ENCODE assay signal across 22 cellular contexts in the genomic region with DNA sequence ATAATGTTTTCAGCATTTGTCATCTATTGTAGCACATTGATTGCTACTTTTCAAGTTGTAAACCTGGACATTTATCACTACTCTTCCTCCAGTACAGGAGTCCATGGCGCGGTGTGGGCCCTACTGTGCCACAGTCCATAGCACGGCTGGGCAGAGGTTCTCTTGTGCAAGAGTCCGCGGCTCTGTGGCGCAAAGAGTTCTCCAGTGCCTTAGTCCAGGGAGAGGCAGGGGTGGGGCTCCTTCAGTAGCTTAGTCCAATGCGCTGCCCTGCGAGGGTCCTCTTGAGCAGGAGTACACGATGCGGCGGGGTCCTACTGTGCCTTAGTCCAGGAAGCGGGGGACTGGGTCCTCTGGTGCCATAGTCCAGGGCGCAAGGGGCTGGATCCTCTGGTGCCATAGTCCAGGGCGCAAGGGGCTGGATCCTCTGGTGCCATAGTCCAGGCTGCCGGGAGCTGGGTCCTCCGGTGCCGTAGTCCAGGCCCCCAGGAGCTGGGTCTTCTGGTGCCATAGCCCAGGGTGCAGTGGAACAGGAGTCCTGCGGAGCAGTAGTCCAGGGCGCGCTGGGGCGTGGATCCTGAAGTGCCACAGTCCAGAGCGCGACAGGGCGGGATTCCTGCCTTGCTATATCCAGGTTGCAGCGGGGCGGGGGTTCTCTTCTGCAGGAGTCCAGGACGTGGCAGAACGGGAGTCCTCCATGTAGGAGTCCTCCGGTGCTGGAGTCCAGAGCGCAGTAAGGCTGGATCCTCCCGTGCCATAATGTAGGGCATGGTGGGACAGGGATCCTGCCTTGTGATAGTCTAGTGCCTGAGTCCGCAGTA.
"Had no signal": no experiment of that assay in that cellular context is flagged by ENCODE, and none has a peak within 500 bp of the region (broad histone marks: within the 10 kb centered on the region; RNA-seq: fewer than 3 reads in every experiment).

No MANE protein-coding gene starts in this region.

- H3K79me2 ChIP-seq: hepatocyte had no signal

- ATAC-seq: foreskin keratinocyte, gastroesophageal sphincter, heart left ventricle, left lung, left ventricle myocardium superior had no signal

- H3K4me3 ChIP-seq: coronary artery, dorsolateral prefrontal cortex, esophagus muscularis mucosa, gastroesophageal sphincter, heart left ventricle, hepatocyte, left lung, lung had no signal

- H3K27ac ChIP-seq: coronary artery, dorsolateral prefrontal cortex, esophagus muscularis mucosa, foreskin keratinocyte, gastroesophageal sphincter, heart left ventricle, hepatocyte, left lung had no signal

- H3K27ac Mint-ChIP-seq: immature natural killer cell, memory B cell had no signal

- H3K4me2 ChIP-seq: hepatocyte had no signal

- H3K4me1 Mint-ChIP-seq: immature natural killer cell, memory B cell had no signal

- FAIRE-seq: endothelial cell of umbilical vein had no signal

- H3K36me3 ChIP-seq: esophagus muscularis mucosa, gastroesophageal sphincter, heart left ventricle, left lung had no signal

- DNase-seq: dermis blood vessel endothelial cell; dorsolateral prefrontal cortex; effector CD4-positive, alpha-beta T cell; effector memory CD4-positive, alpha-beta T cell; foreskin keratinocyte; hypothalamus; immature natural killer cell; islet precursor cell; kidney glomerular epithelial cell; left lung; left ventricle myocardium superior; mammary epithelial cell; mesendoderm; midbrain had no signal

- H3K9me3 Mint-ChIP-seq: memory B cell had no signal

- H3K4me3 Mint-ChIP-seq: immature natural killer cell, memory B cell had no signal

- H2AFZ ChIP-seq: hepatocyte had no signal

- H3K9me3 ChIP-seq: esophagus muscularis mucosa, gastroesophageal sphincter, heart left ventricle, left lung had no signal

- H3K27me3 ChIP-seq: foreskin keratinocyte, hepatocyte had no signal

- H3K4me1 ChIP-seq: foreskin keratinocyte, gastroesophageal sphincter, left lung had no signal
